In the genomic region with DNA sequence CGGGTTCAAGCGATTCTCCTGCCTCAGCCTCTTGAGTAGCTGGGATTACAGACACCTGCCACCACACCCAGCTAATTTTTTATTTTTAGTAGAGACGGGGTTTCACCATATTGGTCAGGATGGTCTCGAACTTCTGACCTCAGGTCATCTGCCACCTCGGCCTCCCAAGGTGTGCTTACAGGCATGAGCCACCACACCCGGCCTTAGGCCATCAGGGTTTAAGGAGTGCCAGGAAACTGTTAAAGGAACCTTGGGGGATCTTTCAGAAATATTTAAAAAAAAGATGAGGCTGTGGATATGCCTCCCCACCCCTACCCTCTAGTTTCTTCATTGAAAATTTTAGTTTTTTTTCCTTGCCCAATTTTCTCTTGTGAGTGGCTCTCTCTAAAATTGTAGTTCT, we compare ENCODE assay signal across 19 cellular contexts. TPM values are rescaled to one million over a fixed set of nuclear protein-coding genes. Genes with fewer than 3 reads are reported as not detected.
DNase-seq lines count a peak whose midpoint lies in the region; ATAC-seq, FAIRE-seq and TF ChIP-seq lines count a peak whose summit lies in the region.
"Had no signal": no experiment of that assay in that cellular context is flagged by ENCODE, and none has a peak within 500 bp of the region (broad histone marks: within the 10 kb centered on the region; RNA-seq: fewer than 3 reads in every experiment).

No MANE protein-coding gene starts in this region.

- dilution Hi-C loops in mammary epithelial cell (cut with HindIII; ENCODE audit: low sequenced_read_pairs) = no loop called here

- H3K4me1 ChIP-seq in OCI-LY7 (ENCODE audit: insufficient read depth, low read length, poor library complexity, severe bottlenecking) = peaks cover 66% of the 10 kb centered on the region
- H3K4me1 ChIP-seq in GM12878 (ENCODE audit: control insufficient read depth, insufficient read depth, low read length) = peaks cover 39% of the 10 kb centered on the region
- H3K4me1 ChIP-seq in PC-9 (replicated peaks; ENCODE audit: insufficient read depth) = peaks cover 31% of the 10 kb centered on the region
- peaks cover 24% of the 10 kb centered on the region for H3K4me1 ChIP-seq in mammary epithelial cell (ENCODE audit: insufficient read depth, low read length)
- H3K4me1 ChIP-seq: Caco-2 had no signal

- no peaks in the 10 kb centered on the region for H3K36me3 ChIP-seq in OCI-LY7 (ENCODE audit: insufficient read depth, low read length)
- H3K36me3 ChIP-seq in GM12878 (ENCODE audit: control insufficient read depth in 2 of 2, insufficient read depth in 2 of 2, low read length in 1 of 2) = no peaks in the 10 kb centered on the region
- H3K36me3 ChIP-seq in PC-9 (ENCODE audit: low read depth) = no peaks in the 10 kb centered on the region
- H3K36me3 ChIP-seq in mammary epithelial cell (ENCODE audit: insufficient read depth, low read length) = no peaks in the 10 kb centered on the region
- H3K36me3 ChIP-seq: BLaER1 had no signal

- H3K27ac Mint-ChIP-seq in stimulated activated naive B cell treated with anti-CD40 and anti-IgM and Interleukin-4, amounts not matched to agents 10 μg/mL and 1 μg/mL and 100 μg/mL, for 72 hours = peak overlapping the region; percentile 60
- H3K27ac Mint-ChIP-seq: HFFc6 had no signal

- POLR2A ChIA-PET in OCI-LY7 (lab: Charles Lee) = interaction anchor here (0.7 kb wide), 1 partner anchor 192 kb away, joined by 4 read pairs; no protein-coding TSS in a partner anchor
- POLR2A ChIA-PET in GM12878 (lab: Charles Lee) = interaction anchor here (1.6 kb wide), 2 partner anchors 22 to 28 kb away, joined by 3 to 7 read pairs; no protein-coding TSS in a partner anchor
- POLR2A ChIA-PET in PC-9 (lab: Charles Lee; ENCODE audit: unreplicated experiment) = no interaction called here

- H3K9ac ChIP-seq in GM12878 (ENCODE audit: control insufficient read depth, insufficient read depth, low read length) (no peak overlapping the region), mammary epithelial cell (ENCODE audit: insufficient read depth, low read length) (no peak overlapping the region)
- H3K9ac ChIP-seq: BLaER1 had no signal

- intact Hi-C loops in OCI-LY7 (cut with micrococcal nuclease; ENCODE audit: unreplicated experiment) (loop anchor here (1.0 to 5.0 kb wide), 3 partner anchors 23 to 436 kb away; a partner anchor contains a TSS), GM12878 (cut with micrococcal nuclease; ENCODE audit: unreplicated experiment) (loop anchor here (2.0 to 5.0 kb wide), 3 partner anchors 31 to 96 kb away; a partner anchor contains a TSS), PC-9 (cut with micrococcal nuclease; ENCODE audit: unreplicated experiment) (no loop called here), mammary epithelial cell (cut with micrococcal nuclease) (no loop called here)

- H3K4me3 Mint-ChIP-seq in stimulated activated naive B cell treated with anti-CD40 and anti-IgM and Interleukin-4, amounts not matched to agents 10 μg/mL and 1 μg/mL and 100 μg/mL, for 72 hours = peak overlapping the region in 1 of 2 donors; percentile 6
- H3K4me3 Mint-ChIP-seq: CD8-positive, alpha-beta memory T cell; HFFc6 had no signal

- peaks cover 5% of the 10 kb centered on the region; the same call in 1 of the 2 replicates for H3K79me2 ChIP-seq in OCI-LY7 (ENCODE audit: insufficient read depth, low read depth, low read length)
- no peaks in the 10 kb centered on the region for H3K79me2 ChIP-seq in GM12878 (ENCODE audit: control insufficient read depth, insufficient read depth, low read length)
- no peaks in the 10 kb centered on the region for H3K79me2 ChIP-seq in PC-9 (ENCODE audit: low read depth)
- no peaks in the 10 kb centered on the region for H3K79me2 ChIP-seq in mammary epithelial cell (ENCODE audit: insufficient read depth, low read length)

- RAD21 ChIA-PET in GM12878 (lab: Charles Lee; ENCODE audit: unreplicated experiment) = interaction anchor here (1.6 to 6.5 kb wide), 2 partner anchors 22 to 104 kb away, joined by 4 to 61 read pairs; no protein-coding TSS in a partner anchor

- no peaks in the 10 kb centered on the region for H3K27me3 ChIP-seq in GM12878 (replicated peaks in 1 of 2; ENCODE audit: control insufficient read depth in 2 of 2, insufficient read depth in 2 of 2, low read length in 1 of 2)
- no peaks in the 10 kb centered on the region for H3K27me3 ChIP-seq in PC-9 (ENCODE audit: insufficient read depth, low read depth)
- H3K27me3 ChIP-seq in mammary epithelial cell (ENCODE audit: insufficient read depth, low read length) = no peaks in the 10 kb centered on the region
- H3K27me3 ChIP-seq: BLaER1 had no signal

- H2AFZ ChIP-seq in OCI-LY7 (ENCODE audit: low read length) (no peak overlapping the region), GM12878 (ENCODE audit: control insufficient read depth, low read depth, low read length) (no peak overlapping the region), PC-9 (no peak overlapping the region), mammary epithelial cell (ENCODE audit: low read depth, low read length) (no peak overlapping the region)

- H3K4me2 ChIP-seq in OCI-LY7 (ENCODE audit: low read length) = 0 out of 2 replicates have a peak overlapping the region, but pooled peaks have one; percentile 8
- no peak overlapping the region for H3K4me2 ChIP-seq in GM12878 (ENCODE audit: control insufficient read depth, insufficient read depth)
- no peak overlapping the region for H3K4me2 ChIP-seq in PC-9
- no peak overlapping the region for H3K4me2 ChIP-seq in mammary epithelial cell (ENCODE audit: insufficient read depth, low read depth, low read length)
- H3K4me2 ChIP-seq: A549, BLaER1 had no signal

- no peaks in the 10 kb centered on the region for H3K27me3 Mint-ChIP-seq in stimulated activated naive B cell treated with anti-CD40 and anti-IgM and Interleukin-4, amounts not matched to agents 10 μg/mL and 1 μg/mL and 100 μg/mL, for 72 hours
- H3K27me3 Mint-ChIP-seq: CD8-positive, alpha-beta memory T cell had no signal

- SMC1A ChIA-PET in GM12878 (lab: Charles Lee; ENCODE audit: uncharacterized antibody, unreplicated experiment) = interaction anchor here (4.1 to 6.7 kb wide), 2 partner anchors 20 to 182 kb away, joined by 15 to 40 read pairs; no protein-coding TSS in a partner anchor

- TF ChIP-seq EP300 in GM12878 (IDR thresholded peaks at IDR 0.05; ENCODE audit: borderline replicate concordance in 1 of 2, control insufficient read depth in 1 of 2, low read depth in 2 of 2, low read length in 2 of 2) = no peak

- TF ChIP-seq CTCF in OCI-LY7 (conservative IDR thresholded peaks at IDR 0.05; ENCODE audit: low read length) (no peak), GM12878 (IDR thresholded peaks at IDR 0.05 in 2 of 3, conservative IDR thresholded peaks at IDR 0.05 in 1 of 3; ENCODE audit: control insufficient read depth in 2 of 3, extremely low read depth in 1 of 3, insufficient read depth in 1 of 3, low read depth in 3 of 3, low read length in 3 of 3) (no peak), PC-9 (conservative IDR thresholded peaks at IDR 0.05) (no peak), mammary epithelial cell (conservative IDR thresholded peaks at IDR 0.05 in 1 of 2, IDR thresholded peaks at IDR 0.05 in 1 of 2; ENCODE audit: extremely low read depth in 1 of 2, insufficient read depth in 1 of 2, low read depth in 1 of 2, low read length in 2 of 2) (no peak)

- 5% methylated on average over 6 of the region's 6 CpGs for WGBS in GM12878 (ENCODE audit: insufficient coverage, insufficient replicate concordance, low lambda C conversion rate, missing lambda C conversion rate)
- WGBS in mammary epithelial cell (ENCODE audit: low coverage, missing lambda C conversion rate) = 82% methylated on average over 3 of the region's 6 CpGs

- H3K4me1 Mint-ChIP-seq in stimulated activated naive B cell treated with anti-CD40 and anti-IgM and Interleukin-4, amounts not matched to agents 10 μg/mL and 1 μg/mL and 100 μg/mL, for 72 hours = peaks cover 28 to 46% of the 10 kb centered on the region in 2 donors

- in situ Hi-C loops in GM12878 (cut with MboI) = no loop called here
- in situ Hi-C loops in mammary epithelial cell (cut with MboI; ENCODE audit: low sequenced_read_pairs in 2 of 2) = no loop called here

- BruUV-seq in OCI-LY7 (replicated peaks; lab: Mats Ljungman, UMichigan) = no TSS peak
- BruUV-seq in GM12878 (replicated peaks; lab: Mats Ljungman, UMichigan) = no TSS peak
- BruUV-seq in PC-9 (replicated peaks; lab: Mats Ljungman, UMichigan) = no TSS peak
- BruUV-seq in mammary epithelial cell (replicated peaks; lab: Mats Ljungman, UMichigan) = no TSS peak

- peaks cover 18% of the 10 kb centered on the region for H3F3A ChIP-seq in PC-9 (ENCODE audit: insufficient read depth, low read depth)

- no peaks in the 10 kb centered on the region for H4K20me1 ChIP-seq in OCI-LY7 (ENCODE audit: insufficient read depth, low read length)
- H4K20me1 ChIP-seq in GM12878 (ENCODE audit: control insufficient read depth, insufficient read depth) = no peaks in the 10 kb centered on the region
- no peaks in the 10 kb centered on the region for H4K20me1 ChIP-seq in PC-9 (ENCODE audit: insufficient read depth)
- no peaks in the 10 kb centered on the region for H4K20me1 ChIP-seq in mammary epithelial cell (ENCODE audit: insufficient read depth, low read length)
- H4K20me1 ChIP-seq: BLaER1 had no signal

- no peak for TF ChIP-seq RAD21 in GM12878 (IDR thresholded peaks at IDR 0.05; ENCODE audit: insufficient read depth, low read depth, low read length)

- DNase-seq in GM19239 (ENCODE audit: insufficient read length, low spot score) (no peak), OCI-LY7 (ENCODE audit: low spot score) (no peak), GM12878 (ENCODE audit: low read depth, low spot score) (no peak), PC-9 (no peak), mammary epithelial cell (no peak), GM19238 (ENCODE audit: insufficient read length, low spot score) (no peak)
- no peak for DNase-seq in stimulated activated naive B cell treated with anti-CD40 and anti-IgM and Interleukin-4, amounts not matched to agents 10 μg/mL and 1 μg/mL and 100 μg/mL, for 72 hours
- DNase-seq: Caco-2; CD8-positive, alpha-beta memory T cell; DND-41; GF-D8; GOT3; HCEC 1CT; HFFc6; Kasumi-1; KBM-7 had no signal

- H3K4me3 ChIP-seq in OCI-LY7 (ENCODE audit: low read depth, low read length, poor library complexity, severe bottlenecking) (no peak overlapping the region), GM12878 (no peak overlapping the region), PC-9 (no peak overlapping the region), mammary epithelial cell (replicated peaks in 1 of 3; ENCODE audit: insufficient read depth in 1 of 3, low read depth in 2 of 3, low read length in 3 of 3) (no peak overlapping the region)
- H3K4me3 ChIP-seq: A549, BLaER1 had no signal

- FAIRE-seq in GM19239 (lab: Jason Lieb, UNC) (peak; percentile 11), GM12878 (lab: Jason Lieb, UNC) (no peak)
- FAIRE-seq: A549 had no signal

- H3K27ac ChIP-seq in OCI-LY7 (ENCODE audit: low read depth, low read length, poor library complexity, severe bottlenecking) = peak overlapping the region; percentile 97
- peak overlapping the region; percentile 98 for H3K27ac ChIP-seq in GM12878 (ENCODE audit: control insufficient read depth, insufficient read depth)
- H3K27ac ChIP-seq in PC-9 = no peak overlapping the region
- H3K27ac ChIP-seq in mammary epithelial cell (ENCODE audit: insufficient read depth, low read depth, low read length) = no peak overlapping the region
- H3K27ac ChIP-seq: A549, BLaER1 had no signal

- no peak for TF ChIP-seq POLR2A in GM12878 (IDR thresholded peaks at IDR 0.05; ENCODE audit: low read depth, low read length)

- H3K36me3 Mint-ChIP-seq in stimulated activated naive B cell treated with anti-CD40 and anti-IgM and Interleukin-4, amounts not matched to agents 10 μg/mL and 1 μg/mL and 100 μg/mL, for 72 hours = no peaks in the 10 kb centered on the region

- H3K9me3 Mint-ChIP-seq in stimulated activated naive B cell treated with anti-CD40 and anti-IgM and Interleukin-4, amounts not matched to agents 10 μg/mL and 1 μg/mL and 100 μg/mL, for 72 hours = no peaks in the 10 kb centered on the region
- H3K9me3 Mint-ChIP-seq: CD8-positive, alpha-beta memory T cell; HFFc6 had no signal

- ATAC-seq in GM12878 = no peak
- no peak for ATAC-seq in stimulated activated naive B cell treated with anti-CD40 and anti-IgM and Interleukin-4, amounts not matched to agents 10 μg/mL and 1 μg/mL and 100 μg/mL, for 72 hours (replicated peaks)
- ATAC-seq in GM18873 (IDR thresholded peaks at IDR 0.05; ENCODE audit: low FRiP score, unreplicated experiment) = no peak
- ATAC-seq: A549 had no signal

- CTCF ChIA-PET in OCI-LY7 (lab: Charles Lee; ENCODE audit: unreplicated experiment) (no interaction called here), GM12878 (lab: Yijun Ruan, JAX) (interaction anchor here (1.1 to 5.9 kb wide), 2 partner anchors 25 to 182 kb away, joined by 3 to 25 read pairs; no protein-coding TSS in a partner anchor), PC-9 (lab: Charles Lee) (interaction anchor here (0.6 kb wide), 1 partner anchor 11 kb away, joined by 3 read pairs; no protein-coding TSS in a partner anchor), mammary epithelial cell (lab: Charles Lee; ENCODE audit: low non-redundant PET) (no interaction called here)

- H3K9me2 ChIP-seq in OCI-LY7 (ENCODE audit: insufficient read depth, low read length) (no peaks in the 10 kb centered on the region), PC-9 (ENCODE audit: insufficient read depth) (no peaks in the 10 kb centered on the region)

- H3K9me3 ChIP-seq in OCI-LY7 (ENCODE audit: low read length) (peaks cover 5% of the 10 kb centered on the region; the same call in 1 of the 2 replicates), GM12878 (replicated peaks; ENCODE audit: control insufficient read depth, insufficient read depth, low read length) (no peaks in the 10 kb centered on the region), PC-9 (ENCODE audit: insufficient read depth, low read depth) (no peaks in the 10 kb centered on the region), mammary epithelial cell (replicated peaks; ENCODE audit: insufficient read depth, low read length) (no peaks in the 10 kb centered on the region)
- H3K9me3 ChIP-seq: A549, BLaER1, Caco-2 had no signal

RNA-seq across cellular contexts. Expression of a gene that starts 31.4 kb away (rescaled TPM):
- 115 and 124 TPM in 2 replicates for total RNA-seq in OCI-LY7 (2014; rRNA removed; shearing (Covaris generic))
- 216 and 222 TPM in 2 replicates for total RNA-seq in OCI-LY7 (2022)
- total RNA-seq in GM12878 (2013; cell fraction: nucleolus; rRNA removed) = 55.1 and 58.6 TPM in 2 replicates
- 83.7 and 84.4 TPM in 2 replicates for total RNA-seq in GM12878 (2014; rRNA removed)
- 48.0 and 51.9 TPM in 2 replicates for total RNA-seq in GM12878 (2014; rRNA removed; fragmentation: Illumina TruSeq; extraction: Trizol)
- 123 and 131 TPM in 2 replicates for total RNA-seq in GM12878 (2021)
- 43.3 TPM for polyA plus RNA-seq in GM12878 (2011; ENCODE audit: low read depth)
- 95.7 and 128 TPM in 2 replicates for polyA plus RNA-seq in GM12878 (2011; rRNA removed)
- 50.6 and 51.7 TPM in 2 replicates for polyA plus RNA-seq in GM12878 (2011; cell fraction: cytosol; rRNA removed)
- 30.8 and 36.2 TPM in 2 replicates for polyA plus RNA-seq in GM12878 (2011; cell fraction: nucleus; rRNA removed)
- polyA plus RNA-seq in GM12878 (2012) = 63.2 and 89.0 TPM in 2 replicates
- polyA plus RNA-seq in GM12878 (2014; fragmentation: Illumina TruSeq; extraction: Trizol) = 69.3 and 85.9 TPM in 2 replicates
- 10 to 100 TPM; 24.4 to 35.2 TPM for polyA plus RNA-seq in GM12878 (2014; fragmentation: Nextera tagmentation; extraction: Ambion mirVana)
- 70.3 and 74.0 TPM in 2 replicates for polyA plus RNA-seq in GM12878 (2014; rRNA removed)
- 100 to 1,000 TPM; 119 to 139 TPM for polyA plus RNA-seq in GM12878 (2016; fragmentation: Nextera tagmentation; extraction: Ambion mirVana)
- 43.7 and 60.8 TPM in 2 replicates for polyA minus RNA-seq in GM12878 (2011; rRNA and poly(A)+ RNA removed)
- polyA minus RNA-seq in GM12878 (2011; cell fraction: cytosol; rRNA and poly(A)+ RNA removed) = 33.3 and 55.7 TPM in 2 replicates
- polyA minus RNA-seq in GM12878 (2011; cell fraction: nucleus; rRNA and poly(A)+ RNA removed) = 19.8 and 42.3 TPM in 2 replicates
- total RNA-seq in PC-9 (2021) = 104 and 111 TPM in 2 replicates
- total RNA-seq in mammary epithelial cell = 10 to 100 TPM; 60.8 to 93.0 TPM
- polyA plus RNA-seq in mammary epithelial cell = 38.7 TPM
- polyA minus RNA-seq in mammary epithelial cell = 34.4 TPM

RNA-seq across cellular contexts. Expression of a gene that starts 35.9 kb away (rescaled TPM):
- 43.8 and 51.2 TPM in 2 replicates for total RNA-seq in OCI-LY7 (2014; rRNA removed; shearing (Covaris generic))
- 52.3 and 54.6 TPM in 2 replicates for total RNA-seq in OCI-LY7 (2022)
- total RNA-seq in GM12878 (2013; cell fraction: nucleolus; rRNA removed) = 0.23 and 0.29 TPM in 2 replicates
- 2.6 and 3.3 TPM in 2 replicates for total RNA-seq in GM12878 (2014; rRNA removed)
- 0.51 and 0.89 TPM in 2 replicates for total RNA-seq in GM12878 (2014; rRNA removed; fragmentation: Illumina TruSeq; extraction: Trizol)
- 2.0 and 2.3 TPM in 2 replicates for total RNA-seq in GM12878 (2021)
- not detected for polyA plus RNA-seq in GM12878 (2011; ENCODE audit: low read depth)
- 0.16 and 0.35 TPM in 2 replicates for polyA plus RNA-seq in GM12878 (2011; rRNA removed)
- polyA plus RNA-seq in GM12878 (2011; cell fraction: cytosol; rRNA removed) = 0.49 and 0.57 TPM in 2 replicates
- 1.0 and 1.2 TPM in 2 replicates for polyA plus RNA-seq in GM12878 (2011; cell fraction: nucleus; rRNA removed)
- polyA plus RNA-seq in GM12878 (2012) = 0.51 and 0.80 TPM in 2 replicates
- 0.29 and 0.50 TPM in 2 replicates for polyA plus RNA-seq in GM12878 (2014; fragmentation: Illumina TruSeq; extraction: Trizol)
- polyA plus RNA-seq in GM12878 (2014; fragmentation: Nextera tagmentation; extraction: Ambion mirVana) = under 1 TPM; 0.24 TPM
- polyA plus RNA-seq in GM12878 (2014; rRNA removed) = 2.2 and 2.3 TPM in 2 replicates
- 1 to 10 TPM; 1.0 to 2.3 TPM for polyA plus RNA-seq in GM12878 (2016; fragmentation: Nextera tagmentation; extraction: Ambion mirVana)
- polyA minus RNA-seq in GM12878 (2011; rRNA and poly(A)+ RNA removed) = 0.29 and 0.31 TPM in 2 replicates
- polyA minus RNA-seq in GM12878 (2011; cell fraction: cytosol; rRNA and poly(A)+ RNA removed) = not detected in 2 replicates
- 0.24 and 0.86 TPM in 2 replicates for polyA minus RNA-seq in GM12878 (2011; cell fraction: nucleus; rRNA and poly(A)+ RNA removed)
- total RNA-seq in PC-9 (2021) = 14.8 and 15.9 TPM in 2 replicates
- total RNA-seq in mammary epithelial cell = not detected
- polyA plus RNA-seq in mammary epithelial cell = not detected
- not detected for polyA minus RNA-seq in mammary epithelial cell
- total RNA-seq: Caco-2, HFFc6 had no signal
- polyA plus RNA-seq: A549 had no signal

Comparison
In these comparisons a context has a peak if more than half of its experiments do, and no peak if none do; other contexts are left out.
1. H3K27ac ChIP-seq: peak in OCI-LY7 (single experiment) and GM12878 (single experiment); none in PC-9 (single experiment) and mammary epithelial cell (single experiment).
2. CTCF ChIA-PET loops: an anchor here in GM12878 (1.1 to 5.9 kb wide) and PC-9 (0.6 kb wide); none called in OCI-LY7 and mammary epithelial cell.
3. intact Hi-C loops: an anchor here in OCI-LY7 (1.0 to 5.0 kb wide) and GM12878 (2.0 to 5.0 kb wide); none called in PC-9 and mammary epithelial cell.